1 cellular context compared by ENCODE assay signal in the genomic region with DNA sequence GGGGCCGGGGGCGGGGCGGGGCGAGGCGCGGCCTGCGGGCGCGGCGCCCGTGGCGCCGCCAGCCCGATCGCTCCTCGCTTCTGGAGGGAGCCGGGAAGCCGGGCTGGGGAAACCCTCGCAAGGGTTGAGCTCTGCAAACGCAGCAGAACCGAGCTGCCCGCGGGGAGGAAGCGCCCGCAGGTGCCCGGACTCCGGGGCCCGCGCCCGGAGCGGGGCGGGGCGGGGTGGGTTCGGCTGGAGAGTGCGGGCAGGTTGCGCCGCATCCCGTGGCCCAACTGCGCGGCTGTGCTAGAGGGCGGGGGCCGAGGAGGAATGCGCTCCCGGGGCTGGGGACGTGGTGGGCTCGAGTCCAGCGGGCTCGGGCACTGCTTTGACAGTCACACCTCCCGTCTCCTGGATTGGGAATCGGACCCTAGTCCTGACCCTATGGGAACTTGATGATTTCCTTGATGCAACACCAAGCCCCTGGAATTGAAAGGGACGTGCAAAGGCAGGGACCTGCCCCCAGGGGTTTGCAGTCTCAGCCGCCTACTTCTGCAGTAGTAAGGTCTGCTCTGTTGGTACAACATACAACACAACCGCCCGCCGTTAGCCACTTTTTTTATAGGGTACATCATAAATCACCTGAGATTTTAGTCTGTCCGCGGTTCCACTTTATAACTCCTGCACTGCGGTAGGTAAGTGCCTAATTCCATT.
TF ChIP-seq lines count a peak whose summit lies in the region.

No MANE protein-coding gene starts in this region.

TF ChIP-seq in HEK293, 187 proteins besides CTCF, POLR2A, EP300 and RAD21 (continued from another document and continues in another):
- TF ChIP-seq ZBTB6 (tag by site-specific recombination; IDR thresholded peaks at IDR 0.05) (no peak), ZNF664 (tag by site-specific recombination; IDR thresholded peaks at IDR 0.05) (no peak), ZNF660 (tag by site-specific recombination; IDR thresholded peaks at IDR 0.05) (no peak), ZBTB49 (tag by site-specific recombination; IDR thresholded peaks at IDR 0.05; ENCODE audit: low read depth) (no peak), ZNF529 (tag by site-specific recombination; IDR thresholded peaks at IDR 0.05; ENCODE audit: insufficient replicate concordance) (no peak), ZNF169 (tag by site-specific recombination; IDR thresholded peaks at IDR 0.05) (no peak), WT1 (tag by site-specific recombination; IDR thresholded peaks at IDR 0.05) (no peak), ZNF596 (tag by site-specific recombination; IDR thresholded peaks at IDR 0.05) (no peak), ZNF76 (tag by site-specific recombination; IDR thresholded peaks at IDR 0.05; ENCODE audit: borderline replicate concordance, low read depth) (no peak), ZXDB (tag by site-specific recombination; IDR thresholded peaks at IDR 0.05) (peak; percentile 89), INSM2 (tag by site-specific recombination; IDR thresholded peaks at IDR 0.05) (no peak), EGR2 (tag by site-specific recombination; IDR thresholded peaks at IDR 0.05; ENCODE audit: low read depth) (no peak), ZNF146 (tag by site-specific recombination; IDR thresholded peaks at IDR 0.05) (no peak), ZNF449 (tag by site-specific recombination; IDR thresholded peaks at IDR 0.05) (no peak), FEZF1 (tag by site-specific recombination; IDR thresholded peaks at IDR 0.05) (peak; percentile 95), ZSCAN4 (tag by site-specific recombination; IDR thresholded peaks at IDR 0.05) (no peak), ZIC2 (tag by site-specific recombination; IDR thresholded peaks at IDR 0.05) (peak; percentile 58), ZNF248 (tag by site-specific recombination; IDR thresholded peaks at IDR 0.05) (no peak), BCL6B (tag by site-specific recombination; IDR thresholded peaks at IDR 0.05) (no peak), ZBTB48 (tag by site-specific recombination; IDR thresholded peaks at IDR 0.05) (peak; percentile 74), ZNF48 (tag by site-specific recombination; IDR thresholded peaks at IDR 0.05) (no peak), KLF16 (tag by site-specific recombination; IDR thresholded peaks at IDR 0.05) (no peak), ZNF530 (tag by site-specific recombination; IDR thresholded peaks at IDR 0.05; ENCODE audit: low read depth) (no peak), TCF7L2 (IDR thresholded peaks at IDR 0.05; ENCODE audit: borderline replicate concordance, low read depth, low read length) (no peak), ZNF324 (tag by site-specific recombination; IDR thresholded peaks at IDR 0.05) (no peak), SP2 (tag by site-specific recombination; IDR thresholded peaks at IDR 0.05) (no peak), KLF17 (tag by site-specific recombination; IDR thresholded peaks at IDR 0.05) (no peak), ZNF629 (tag by site-specific recombination; IDR thresholded peaks at IDR 0.05) (0 out of 2 replicates have a peak, but pooled peaks have one; percentile 13), SP7 (tag by site-specific recombination; IDR thresholded peaks at IDR 0.05) (peak; percentile 41; the same call in 1 of the 2 replicates), TRIM28 (IDR thresholded peaks at IDR 0.05; ENCODE audit: borderline replicate concordance, low read length) (0 out of 2 replicates have a peak, but pooled peaks have one; percentile 12), ZNF16 (tag by site-specific recombination; IDR thresholded peaks at IDR 0.05; ENCODE audit: low read depth) (no peak), ZNF560 (tag by site-specific recombination; IDR thresholded peaks at IDR 0.05; ENCODE audit: borderline replicate concordance) (no peak), SP3 (tag by site-specific recombination; IDR thresholded peaks at IDR 0.05) (no peak), ZBTB1 (tag by site-specific recombination; IDR thresholded peaks at IDR 0.05) (no peak), ZNF23 (tag by site-specific recombination; IDR thresholded peaks at IDR 0.05; ENCODE audit: borderline replicate concordance) (no peak), ZNF624 (tag by site-specific recombination; IDR thresholded peaks at IDR 0.05) (no peak), KLF9 (tag by site-specific recombination; IDR thresholded peaks at IDR 0.05; ENCODE audit: low read depth) (no peak), PRDM1 (tag by site-specific recombination; IDR thresholded peaks at IDR 0.05) (no peak), ZNF549 (tag by site-specific recombination; IDR thresholded peaks at IDR 0.05) (no peak), ZNF621 (tag by site-specific recombination; IDR thresholded peaks at IDR 0.05) (no peak), PRDM10 (tag by site-specific recombination; IDR thresholded peaks at IDR 0.05) (no peak)
- TF ChIP-seq, protein P1, sequence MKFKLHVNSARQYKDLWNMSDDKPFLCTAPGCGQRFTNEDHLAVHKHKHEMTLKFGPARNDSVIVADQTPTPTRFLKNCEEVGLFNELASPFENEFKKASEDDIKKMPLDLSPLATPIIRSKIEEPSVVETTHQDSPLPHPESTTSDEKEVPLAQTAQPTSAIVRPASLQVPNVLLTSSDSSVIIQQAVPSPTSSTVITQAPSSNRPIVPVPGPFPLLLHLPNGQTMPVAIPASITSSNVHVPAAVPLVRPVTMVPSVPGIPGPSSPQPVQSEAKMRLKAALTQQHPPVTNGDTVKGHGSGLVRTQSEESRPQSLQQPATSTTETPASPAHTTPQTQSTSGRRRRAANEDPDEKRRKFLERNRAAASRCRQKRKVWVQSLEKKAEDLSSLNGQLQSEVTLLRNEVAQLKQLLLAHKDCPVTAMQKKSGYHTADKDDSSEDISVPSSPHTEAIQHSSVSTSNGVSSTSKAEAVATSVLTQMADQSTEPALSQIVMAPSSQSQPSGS (tag by site-specific recombination; IDR thresholded peaks at IDR 0.05; ENCODE audit: low read depth), result no peak
- TF ChIP-seq, protein P2, sequence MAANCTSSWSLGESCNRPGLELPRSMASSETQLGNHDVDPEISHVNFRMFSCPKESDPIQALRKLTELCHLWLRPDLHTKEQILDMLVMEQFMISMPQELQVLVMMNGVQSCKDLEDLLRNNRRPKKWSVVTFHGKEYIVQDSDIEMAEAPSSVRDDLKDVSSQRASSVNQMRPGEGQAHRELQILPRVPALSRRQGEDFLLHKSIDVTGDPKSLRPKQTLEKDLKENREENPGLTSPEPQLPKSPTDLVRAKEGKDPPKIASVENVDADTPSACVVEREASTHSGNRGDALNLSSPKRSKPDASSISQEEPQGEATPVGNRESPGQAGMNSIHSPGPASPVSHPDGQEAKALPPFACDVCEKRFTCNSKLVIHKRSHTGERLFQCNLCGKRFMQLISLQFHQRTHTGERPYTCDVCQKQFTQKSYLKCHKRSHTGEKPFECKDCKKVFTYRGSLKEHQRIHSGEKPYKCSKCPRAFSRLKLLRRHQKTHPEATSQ (tag by site-specific recombination; IDR thresholded peaks at IDR 0.05), result no peak
